Comparison of ENCODE assay signal across 13 cellular contexts in the genomic region with DNA sequence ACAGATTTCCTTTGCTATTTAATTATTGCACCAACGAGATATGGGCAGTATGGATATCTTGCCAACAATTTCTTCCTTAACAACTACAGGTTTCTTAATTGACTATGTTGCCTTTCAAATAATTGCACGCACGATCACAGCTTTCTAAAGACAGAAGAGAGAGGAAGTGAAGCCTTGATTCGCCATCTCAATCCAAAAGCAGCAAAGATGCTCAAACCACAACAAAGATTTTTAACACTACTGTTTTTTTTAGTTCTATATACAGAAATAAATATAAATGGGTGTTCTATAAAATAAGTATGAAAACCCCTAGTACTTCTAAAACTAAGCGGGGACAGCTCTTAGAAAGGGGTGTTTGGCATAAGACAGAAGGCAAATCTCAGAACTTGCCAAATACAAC.
"Had no signal": no experiment of that assay in that cellular context is flagged by ENCODE, and none has a peak within 500 bp of the region (broad histone marks: within the 10 kb centered on the region; RNA-seq: fewer than 3 reads in every experiment).

No MANE protein-coding gene starts in this region.

- H3K27me3 Mint-ChIP-seq: dendritic cell treated with granulocyte-macrophage colony-stimulating factor and Interleukin-4, amounts not matched to agents 40 ng/mL and 50 ng/mL, for 4 days had no signal

- DNase-seq: activated CD4-positive, CD25-positive, alpha-beta regulatory T cell treated with anti-CD3 and anti-CD28 coated beads, Interleukin-2, amount 50 U/mL, for 72 hours; activated effector memory CD4-positive, alpha-beta T cell treated with anti-CD3 and anti-CD28 coated beads, Interleukin-2, amount 50 U/mL, for 16 hours; caudate nucleus; left ventricle myocardium inferior; mesendoderm; posterior cingulate gyrus; SW 1271; T-helper 9 cell had no signal

- H3K27ac Mint-ChIP-seq: dendritic cell treated with granulocyte-macrophage colony-stimulating factor and Interleukin-4, amounts not matched to agents 40 ng/mL and 50 ng/mL, for 4 days had no signal

- H3K9me3 ChIP-seq: gastroesophageal sphincter, left ventricle myocardium inferior, right atrium auricular region, tibial nerve had no signal

- H3K4me3 Mint-ChIP-seq: dendritic cell treated with granulocyte-macrophage colony-stimulating factor and Interleukin-4, amounts not matched to agents 40 ng/mL and 50 ng/mL, for 4 days had no signal

- H3K4me1 ChIP-seq: gastroesophageal sphincter, left ventricle myocardium inferior, tibial nerve had no signal

- H3K27me3 ChIP-seq: gastroesophageal sphincter, right atrium auricular region, tibial nerve had no signal

- H3K4me3 ChIP-seq: gastroesophageal sphincter, left ventricle myocardium inferior, right atrium auricular region, smooth muscle cell, tibial nerve had no signal

- ATAC-seq: gastroesophageal sphincter had no signal

- H3K27ac ChIP-seq: gastroesophageal sphincter, left ventricle myocardium inferior, right atrium auricular region, tibial nerve had no signal

- H3K9me3 Mint-ChIP-seq: dendritic cell treated with granulocyte-macrophage colony-stimulating factor and Interleukin-4, amounts not matched to agents 40 ng/mL and 50 ng/mL, for 4 days had no signal
